In the genomic region with DNA sequence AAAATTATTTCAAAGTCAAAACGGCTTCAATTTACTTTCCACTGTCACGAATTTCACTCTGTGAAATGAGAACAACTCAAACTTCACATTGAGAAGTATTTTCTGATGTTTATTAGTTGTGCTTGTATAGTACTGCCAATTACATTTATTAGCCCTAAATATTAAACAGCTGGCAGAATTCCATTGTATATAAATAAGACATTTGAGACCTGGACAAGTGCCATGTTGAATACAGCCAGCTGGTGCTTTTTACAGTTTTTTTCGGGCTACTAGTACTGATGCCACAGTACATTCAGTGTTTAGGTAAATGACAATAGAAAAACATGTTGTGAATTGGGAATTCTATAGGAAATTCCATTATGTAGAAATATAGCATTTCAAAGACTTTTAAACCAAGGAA, we compare ENCODE assay signal across 22 cellular contexts.
"Had no signal": no experiment of that assay in that cellular context is flagged by ENCODE, and none has a peak within 500 bp of the region (broad histone marks: within the 10 kb centered on the region; RNA-seq: fewer than 3 reads in every experiment).

No MANE protein-coding gene starts in this region.

- H3K9me3 ChIP-seq: adrenal gland, lower lobe of right lung, testis, vagina had no signal

- DNase-seq: activated CD4-positive, alpha-beta T cell treated with anti-CD3 and anti-CD28 coated beads for 1 hour; activated naive CD4-positive, alpha-beta T cell; activated T-cell treated with anti-CD3 and anti-CD28 coated beads, Interleukin-2, amount 50 U/mL, for 24 hours; adrenal gland; central memory CD4-positive, alpha-beta T cell; effector memory CD4-positive, alpha-beta T cell; foreskin keratinocyte; immature natural killer cell; lower lobe of right lung; naive thymus-derived CD4-positive, alpha-beta T cell; occipital lobe; small intestine; stimulated activated naive CD4-positive, alpha-beta T cell; testis had no signal

- H3K4me1 ChIP-seq: adrenal gland, foreskin keratinocyte, lower lobe of right lung, testis had no signal

- H3K27me3 ChIP-seq: adrenal gland, foreskin keratinocyte, testis, vagina had no signal

- H3K4me3 ChIP-seq: adrenal gland, lower lobe of right lung, testis, vagina had no signal

- H3K27ac ChIP-seq: adrenal gland, foreskin keratinocyte, lower lobe of right lung, testis, vagina had no signal

- H3K27me3 Mint-ChIP-seq: activated naive CD8-positive, alpha-beta T cell; activated T-cell treated with anti-CD3 and anti-CD28 coated beads, Interleukin-2, amount 50 U/mL, for 24 hours; naive thymus-derived CD4-positive, alpha-beta T cell; type B pancreatic cell had no signal

- ATAC-seq: foreskin keratinocyte; left lobe of liver; lower lobe of right lung; naive thymus-derived CD4-positive, alpha-beta T cell; sciatic nerve had no signal

- H3K4me1 Mint-ChIP-seq: immature natural killer cell; naive thymus-derived CD4-positive, alpha-beta T cell had no signal

- H3K36me3 Mint-ChIP-seq: activated naive CD8-positive, alpha-beta T cell; naive thymus-derived CD4-positive, alpha-beta T cell; type B pancreatic cell had no signal

- H3K4me3 Mint-ChIP-seq: activated naive CD8-positive, alpha-beta T cell; activated T-cell treated with anti-CD3 and anti-CD28 coated beads, Interleukin-2, amount 50 U/mL, for 24 hours; immature natural killer cell; naive thymus-derived CD4-positive, alpha-beta T cell; neural crest cell; type B pancreatic cell had no signal

- H3K27ac Mint-ChIP-seq: activated naive CD8-positive, alpha-beta T cell; activated T-cell treated with anti-CD3 and anti-CD28 coated beads, Interleukin-2, amount 50 U/mL, for 24 hours; activated T-helper 2 cell treated with anti-CD3 and anti-CD28 coated beads, Interferon-gamma antibody, Interleukin-2, Interleukin-4, amounts not matched to agents 10 μg/mL and 5 μg/mL and 100 μg/mL, durations not matched to agents 14 hours and 24 hours and 36 hours; immature natural killer cell; naive thymus-derived CD4-positive, alpha-beta T cell; type B pancreatic cell had no signal

- FAIRE-seq: astrocyte had no signal

- H3K9me3 Mint-ChIP-seq: activated T-cell treated with anti-CD3 and anti-CD28 coated beads, Interleukin-2, amount 50 U/mL, for 24 hours; neural crest cell; type B pancreatic cell had no signal

- H3K36me3 ChIP-seq: adrenal gland, lower lobe of right lung, vagina had no signal
